In genomic region chr1:7506677-7507619, GRCh38 we compare ENCODE assay signal across 2 cellular contexts.
TF ChIP-seq lines count a peak whose summit lies in the region.

No MANE protein-coding gene starts in this region.

TF ChIP-seq in HEK293, 187 proteins besides CTCF, POLR2A, EP300 and RAD21 (continued from another document):
- TF ChIP-seq ZFHX2 (tag by site-specific recombination; conservative IDR thresholded peaks at IDR 0.05) (0 out of 2 replicates have a peak, but pooled peaks have one; percentile 30), ZNF391 (tag by site-specific recombination; IDR thresholded peaks at IDR 0.05; ENCODE audit: borderline replicate concordance, low read depth) (no peak), ZNF366 (tag by site-specific recombination; conservative IDR thresholded peaks at IDR 0.05) (no peak), EGR2 (tag by site-specific recombination; IDR thresholded peaks at IDR 0.05; ENCODE audit: low read depth) (0 out of 2 replicates have a peak, but pooled peaks have one; percentile 4), WT1 (tag by site-specific recombination; IDR thresholded peaks at IDR 0.05) (no peak), ZNF362 (tag by site-specific recombination; IDR thresholded peaks at IDR 0.05) (no peak), ZNF18 (tag by site-specific recombination; IDR thresholded peaks at IDR 0.05) (peak; percentile 95), ZNF202 (tag by site-specific recombination; IDR thresholded peaks at IDR 0.05; ENCODE audit: borderline replicate concordance) (no peak), ZNF132 (tag by site-specific recombination; IDR thresholded peaks at IDR 0.05; ENCODE audit: borderline replicate concordance) (no peak), ZNF701 (tag by site-specific recombination; IDR thresholded peaks at IDR 0.05) (no peak), ZBTB44 (tag by site-specific recombination; IDR thresholded peaks at IDR 0.05) (no peak), SP3 (tag by site-specific recombination; IDR thresholded peaks at IDR 0.05) (no peak), ZSCAN5A (tag by site-specific recombination; IDR thresholded peaks at IDR 0.05) (no peak)

TF ChIP-seq in K562, 482 proteins besides CTCF, POLR2A, EP300 and RAD21:
- TF ChIP-seq ZBTB43 (CRISPR knock-in tag; IDR thresholded peaks at IDR 0.05), result peak; percentile 96
- no peak for TF ChIP-seq RREB1 (CRISPR knock-in tag; IDR thresholded peaks at IDR 0.05)
